Comparison of ENCODE assay signal across 22 cellular contexts in genomic region chr1:170192535-170192934, GRCh38. TPM values are rescaled to one million over a fixed set of nuclear protein-coding genes. Genes with fewer than 3 reads are reported as not detected.
DNase-seq lines count a peak whose midpoint lies in the region; ATAC-seq and TF ChIP-seq lines count a peak whose summit lies in the region.
"Had no signal": no experiment of that assay in that cellular context is flagged by ENCODE, and none has a peak within 500 bp of the region (broad histone marks: within the 10 kb centered on the region; RNA-seq: fewer than 3 reads in every experiment).

No MANE protein-coding gene starts in this region.

- CTCF ChIA-PET in HEK293T (lab: Yijun Ruan, JAX) = no interaction called here

- peak; percentile 38 for ATAC-seq in SK-N-SH treated with all-trans-retinoic acid at 6 μM for 48 hours
- ATAC-seq: CD8-positive, alpha-beta T cell; GM23338; HCT116 had no signal

- DNase-seq in A172 (ENCODE audit: low spot score) = peak; percentile 16
- peak; percentile 4 for DNase-seq in EL
- peak; percentile 6 for DNase-seq in choroid plexus epithelial cell (ENCODE audit: low read depth)
- DNase-seq in HEK293T (ENCODE audit: extremely low spot score) = no peak
- DNase-seq in stimulated activated naive CD4-positive, alpha-beta T cell treated with Interleukin-2 at 50 U/mL for 16 hours (lab: John Stamatoyannopoulos, UW) = no peak
- no peak for DNase-seq in amygdala (lab: John Stamatoyannopoulos, UW)
- DNase-seq: 8988T; Caco-2; CD4-positive, CD25-positive, alpha-beta regulatory T cell; CD8-positive, alpha-beta T cell; DMS153; DND-41; GF-D8; H9 had no signal

- POLR2A ChIA-PET in HEK293T (lab: Yijun Ruan, JAX) = no interaction called here

- TF ChIP-seq CTCF in choroid plexus epithelial cell (conservative IDR thresholded peaks at IDR 0.05; ENCODE audit: low read depth, low read length) = no peak

- no peak overlapping the region for H3K4me3 ChIP-seq in choroid plexus epithelial cell (ENCODE audit: low read depth, low read length)
- H3K4me3 ChIP-seq: BLaER1, GM23338 had no signal

TF ChIP-seq in SK-N-SH treated with all-trans-retinoic acid at 6 μM for 48 hours, 23 proteins besides CTCF, POLR2A, EP300 and RAD21:
- TF ChIP-seq ISL1 (CRISPR knock-in tag; IDR thresholded peaks at IDR 0.05) = no peak
- no peak for TF ChIP-seq RARB (CRISPR knock-in tag; IDR thresholded peaks at IDR 0.05)
- no peak for TF ChIP-seq CSRNP3 (CRISPR knock-in tag; IDR thresholded peaks at IDR 0.05)

TF ChIP-seq in HEK293T, 16 proteins besides CTCF, POLR2A, EP300 and RAD21:
- no peak for TF ChIP-seq HDGF (IDR thresholded peaks at IDR 0.05; ENCODE audit: borderline replicate concordance)
- no peak for TF ChIP-seq L3MBTL2 (conservative IDR thresholded peaks at IDR 0.05)
- TF ChIP-seq FOXM1 (IDR thresholded peaks at IDR 0.05; ENCODE audit: borderline replicate concordance) = no peak
- TF ChIP-seq PKNOX1 (IDR thresholded peaks at IDR 0.05) = no peak
- TF ChIP-seq BHLHE40 (IDR thresholded peaks at IDR 0.05; ENCODE audit: borderline replicate concordance) = no peak
- TF ChIP-seq LEF1 (IDR thresholded peaks at IDR 0.05; ENCODE audit: borderline replicate concordance) = no peak
- TF ChIP-seq FOXK2 (IDR thresholded peaks at IDR 0.05) = no peak
TF ChIP-seq in HEK293T: peak in this region for 0.

RNA-seq across cellular contexts. Expression of gene NTMT2, which starts 46.8 kb away (rescaled TPM):
- total RNA-seq in A172 (2014; rRNA removed; shearing (Covaris generic)) = not detected in 2 replicates
- total RNA-seq: A673; B cell; Caco-2; CD4-positive, CD25-positive, alpha-beta regulatory T cell; CD8-positive, alpha-beta T cell; G401; GM23338; H4 had no signal

Comparison
In these comparisons a context has a peak if more than half of its experiments do, and no peak if none do; other contexts are left out.
1. DNase-seq: peak in A172 (single experiment), EL (single experiment) and choroid plexus epithelial cell (single experiment); none in HEK293T (single experiment), stimulated activated naive CD4-positive, alpha-beta T cell treated with Interleukin-2 at 50 U/mL for 16 hours (single experiment) and amygdala (0 of 56).